In genomic region chr1:55209247-55209646, GRCh38 we compare ENCODE assay signal across 9 cellular contexts. TPM values are rescaled to one million over a fixed set of nuclear protein-coding genes. Genes with fewer than 3 reads are reported as not detected.
DNase-seq lines count a peak whose midpoint lies in the region; ATAC-seq and TF ChIP-seq lines count a peak whose summit lies in the region.
"Had no signal": no experiment of that assay in that cellular context is flagged by ENCODE, and none has a peak within 500 bp of the region (broad histone marks: within the 10 kb centered on the region; RNA-seq: fewer than 3 reads in every experiment).

No MANE protein-coding gene starts in this region.

- H3K4me3 Mint-ChIP-seq in activated naive CD4-positive, alpha-beta T cell treated with anti-CD3 and anti-CD28 coated beads, Interleukin-2, amount 50 U/mL, for 24 hours, result peak overlapping the region; percentile 58
- H3K4me3 Mint-ChIP-seq in stimulated activated memory B cell treated with anti-CD40 and anti-IgM and Interleukin-4, amounts not matched to agents 10 μg/mL and 1 μg/mL and 100 μg/mL, for 72 hours, result peak overlapping the region; percentile 56

- no peak for DNase-seq in activated naive CD4-positive, alpha-beta T cell treated with Interleukin-2 at 50 U/mL for 16 hours
- DNase-seq in NB4 (ENCODE audit: low read depth) (peak; percentile 32), adipocyte (ENCODE audit: low read depth) (peak; percentile 30), NCI-H2107 treated with DMSO at 0.1 percent for 48 hours (lab: John Stamatoyannopoulos, UW; ENCODE audit: unreplicated experiment) (no peak), left lung (no peak), GM19238 (ENCODE audit: insufficient read length, low spot score) (no peak)

- ATAC-seq in stimulated activated memory B cell treated with anti-CD40 and anti-IgM and Interleukin-4, amounts not matched to agents 10 μg/mL and 1 μg/mL and 100 μg/mL, for 72 hours, result no peak
- ATAC-seq in left lung, result no peak

- H3K4me3 ChIP-seq in NB4 (ENCODE audit: low read depth, low read length), result no peak overlapping the region
- H3K4me3 ChIP-seq in adipocyte (ENCODE audit: low read length), result no peak overlapping the region
- H3K4me3 ChIP-seq in left lung, result no peak overlapping the region

- no peak overlapping the region for H3K27ac ChIP-seq in left lung
- H3K27ac ChIP-seq: RWPE1 had no signal

- no peaks in the 10 kb centered on the region for H3K9me3 ChIP-seq in adipocyte (ENCODE audit: control insufficient read depth, low read length)
- H3K9me3 ChIP-seq in left lung, result no peaks in the 10 kb centered on the region

- peaks cover 7% of the 10 kb centered on the region for H3K36me3 Mint-ChIP-seq in activated naive CD4-positive, alpha-beta T cell treated with anti-CD3 and anti-CD28 coated beads, Interleukin-2, amount 50 U/mL, for 24 hours
- peaks cover 14% of the 10 kb centered on the region for H3K36me3 Mint-ChIP-seq in stimulated activated memory B cell treated with anti-CD40 and anti-IgM and Interleukin-4, amounts not matched to agents 10 μg/mL and 1 μg/mL and 100 μg/mL, for 72 hours

- H3K36me3 ChIP-seq in adipocyte (ENCODE audit: control insufficient read depth, insufficient read depth, low read length, severe bottlenecking) (no peaks in the 10 kb centered on the region), left lung (no peaks in the 10 kb centered on the region)

- H3K27me3 Mint-ChIP-seq in activated naive CD4-positive, alpha-beta T cell treated with anti-CD3 and anti-CD28 coated beads, Interleukin-2, amount 50 U/mL, for 24 hours, result no peaks in the 10 kb centered on the region
- H3K27me3 Mint-ChIP-seq in stimulated activated memory B cell treated with anti-CD40 and anti-IgM and Interleukin-4, amounts not matched to agents 10 μg/mL and 1 μg/mL and 100 μg/mL, for 72 hours, result no peaks in the 10 kb centered on the region

- H3K4me1 ChIP-seq in adipocyte (ENCODE audit: control insufficient read depth, insufficient read depth, low read length), result peaks cover 73% of the 10 kb centered on the region
- peaks cover 34 to 82% of the 10 kb centered on the region in 2 donors for H3K4me1 ChIP-seq in left lung

- H3K27me3 ChIP-seq in adipocyte (replicated peaks; ENCODE audit: control insufficient read depth, insufficient read depth, low read length) (no peaks in the 10 kb centered on the region), left lung (no peaks in the 10 kb centered on the region)

- no peak overlapping the region for H3K9ac ChIP-seq in adipocyte (ENCODE audit: low read length)

- intact Hi-C loops in left lung (cut with DNase I), result no loop called here

- no peak for TF ChIP-seq POLR2A in NB4 (IDR thresholded peaks at IDR 0.05; ENCODE audit: extremely low read depth, insufficient read length)

- no peak for TF ChIP-seq CTCF in NB4 (IDR thresholded peaks at IDR 0.05; ENCODE audit: low read depth, low read length)
- TF ChIP-seq CTCF in left lung (IDR thresholded peaks at IDR 0.05), result no peak

- H3K4me1 Mint-ChIP-seq in activated naive CD4-positive, alpha-beta T cell treated with anti-CD3 and anti-CD28 coated beads, Interleukin-2, amount 50 U/mL, for 24 hours, result peaks cover 91% of the 10 kb centered on the region
- peaks cover 75% of the 10 kb centered on the region for H3K4me1 Mint-ChIP-seq in stimulated activated memory B cell treated with anti-CD40 and anti-IgM and Interleukin-4, amounts not matched to agents 10 μg/mL and 1 μg/mL and 100 μg/mL, for 72 hours

- H3K9me3 Mint-ChIP-seq in activated naive CD4-positive, alpha-beta T cell treated with anti-CD3 and anti-CD28 coated beads, Interleukin-2, amount 50 U/mL, for 24 hours, result no peaks in the 10 kb centered on the region
- no peaks in the 10 kb centered on the region for H3K9me3 Mint-ChIP-seq in stimulated activated memory B cell treated with anti-CD40 and anti-IgM and Interleukin-4, amounts not matched to agents 10 μg/mL and 1 μg/mL and 100 μg/mL, for 72 hours

- no peak overlapping the region for H3K27ac Mint-ChIP-seq in activated naive CD4-positive, alpha-beta T cell treated with anti-CD3 and anti-CD28 coated beads, Interleukin-2, amount 50 U/mL, for 24 hours
- peak overlapping the region; percentile 61 for H3K27ac Mint-ChIP-seq in stimulated activated memory B cell treated with anti-CD40 and anti-IgM and Interleukin-4, amounts not matched to agents 10 μg/mL and 1 μg/mL and 100 μg/mL, for 72 hours

RNA-seq across cellular contexts. Expression of gene USP24, which starts 5.9 kb away (rescaled TPM):
- 10 to 100 TPM; 26.1 to 42.3 TPM for total RNA-seq in left lung

Comparison
In these comparisons a context has a peak if more than half of its experiments do, and no peak if none do; other contexts are left out.
1. DNase-seq: peak in NB4 (single experiment) and adipocyte (single experiment); none in activated naive CD4-positive, alpha-beta T cell treated with Interleukin-2 at 50 U/mL for 16 hours (single experiment), NCI-H2107 treated with DMSO at 0.1 percent for 48 hours (single experiment), left lung (0 of 2) and GM19238 (single experiment).